Comparison of ENCODE assay signal across 15 cellular contexts in the genomic region with DNA sequence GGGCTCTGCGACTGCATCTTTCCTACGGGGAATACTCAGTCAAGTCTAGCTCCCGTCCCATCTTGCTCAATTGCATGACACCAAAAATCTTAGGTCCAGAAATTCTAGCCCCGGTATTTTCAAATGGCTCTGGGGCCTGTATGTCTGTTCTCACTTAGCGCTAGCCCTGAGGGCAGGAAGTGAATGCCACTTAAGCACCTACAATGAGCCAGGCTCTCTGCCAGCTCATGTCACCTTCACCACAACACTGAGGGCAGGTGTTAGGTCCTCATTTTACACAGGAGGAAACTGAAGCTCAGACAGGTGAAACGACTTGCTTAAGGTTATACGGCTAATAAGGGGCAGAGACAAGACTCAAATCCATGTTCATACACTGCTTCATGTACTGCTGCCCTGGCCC.
DNase-seq lines count a peak whose midpoint lies in the region; ATAC-seq and TF ChIP-seq lines count a peak whose summit lies in the region.
"Had no signal": no experiment of that assay in that cellular context is flagged by ENCODE, and none has a peak within 500 bp of the region (broad histone marks: within the 10 kb centered on the region; RNA-seq: fewer than 3 reads in every experiment).

No MANE protein-coding gene starts in this region.

- H2BK5ac ChIP-seq in mesenchymal stem cell (ENCODE audit: low read depth, low read length, poor library complexity, severe bottlenecking): no peak overlapping the region

- no peak overlapping the region for H2BK12ac ChIP-seq in mesenchymal stem cell (ENCODE audit: low read length in 2 of 2)

- H4K8ac ChIP-seq in mesenchymal stem cell (ENCODE audit: low read length): no peak overlapping the region

- no peak overlapping the region for H3K14ac ChIP-seq in mesenchymal stem cell (ENCODE audit: low read length in 2 of 2)

- no peak for TF ChIP-seq CTCF in lower lobe of right lung (IDR thresholded peaks at IDR 0.05)

- H3K27ac ChIP-seq in lower lobe of right lung: no peak overlapping the region
- no peak overlapping the region for H3K27ac ChIP-seq in mesenchymal stem cell (ENCODE audit: low read length, poor library complexity, severe bottlenecking)
- H3K27ac ChIP-seq: 22Rv1 had no signal

- no peak overlapping the region for H3K18ac ChIP-seq in mesenchymal stem cell (ENCODE audit: low read depth in 1 of 2, low read length in 2 of 2)

- H2AK5ac ChIP-seq in mesenchymal stem cell (ENCODE audit: low read length, severe bottlenecking): no peak overlapping the region

- H3K4me3 ChIP-seq in lower lobe of right lung: no peak overlapping the region
- H3K4me3 ChIP-seq in mesenchymal stem cell (ENCODE audit: insufficient read depth in 1 of 2, low read depth in 1 of 2, low read length in 2 of 2): no peak overlapping the region

- no peak overlapping the region for H3K4ac ChIP-seq in mesenchymal stem cell (ENCODE audit: low read depth in 1 of 2, low read length in 2 of 2)

- no peak overlapping the region for H3K23ac ChIP-seq in mesenchymal stem cell (ENCODE audit: low read length in 2 of 2)

- H2BK15ac ChIP-seq in mesenchymal stem cell (ENCODE audit: low read depth, poor library complexity, severe bottlenecking): no peak overlapping the region

- H2AFZ ChIP-seq in mesenchymal stem cell (ENCODE audit: low read depth, low read length): no peak overlapping the region

- no peaks in the 10 kb centered on the region for H3K27me3 ChIP-seq in lower lobe of right lung (ENCODE audit: low read depth)
- H3K27me3 ChIP-seq in mesenchymal stem cell (ENCODE audit: control insufficient read depth in 1 of 2, insufficient read depth in 1 of 2, low read length in 2 of 2): peaks cover 0 to 23% of the 10 kb centered on the region in 2 experiments

- peak; percentile 1 for DNase-seq in NCI-H1092 treated with DMSO at 0.1 percent for 48 hours (lab: John Stamatoyannopoulos, UW)
- no peak for DNase-seq in NCI-H1092 (lab: John Stamatoyannopoulos, UW)
- DNase-seq in NCI-H1436 treated with DMSO at 0.1 percent for 48 hours (lab: John Stamatoyannopoulos, UW): peak; percentile 1
- DNase-seq in NCI-H748 (lab: John Stamatoyannopoulos, UW; ENCODE audit: unreplicated experiment): peak; percentile 88
- DNase-seq in lower lobe of right lung: peak; percentile 41
- no peak for DNase-seq in mesenchymal stem cell
- DNase-seq in middle frontal gyrus (ENCODE audit: extremely low spot score, low spot score): no peak
- DNase-seq: activated CD4-positive, alpha-beta memory T cell treated with anti-CD3 and anti-CD28 coated beads for 36 hours; activated T-cell treated with anti-CD3 and anti-CD28 coated beads, Interleukin-2, amount 50 U/mL, for 48 hours; erythroblast; Karpas-422; NCI-H187 treated with DMSO at 0.1 percent for 48 hours; retina had no signal

- H3K9ac ChIP-seq in mesenchymal stem cell (ENCODE audit: low read length): no peak overlapping the region

- no peak overlapping the region for H4K91ac ChIP-seq in mesenchymal stem cell (ENCODE audit: low read length)

- no peak overlapping the region for H3K4me2 ChIP-seq in mesenchymal stem cell (ENCODE audit: low read length, poor library complexity, severe bottlenecking)

- H3K79me1 ChIP-seq in mesenchymal stem cell (replicated peaks; ENCODE audit: low read length, poor library complexity, severe bottlenecking): no peaks in the 10 kb centered on the region

- H3K36me3 ChIP-seq in lower lobe of right lung (no peaks in the 10 kb centered on the region), mesenchymal stem cell (ENCODE audit: control insufficient read depth in 1 of 2, insufficient read depth in 2 of 2, low read depth in 1 of 2, low read length in 2 of 2) (no peaks in the 10 kb centered on the region)

- ATAC-seq in lower lobe of right lung: peak; percentile 60 to 66
- no peak for ATAC-seq in GM18858 (IDR thresholded peaks at IDR 0.05; ENCODE audit: unreplicated experiment)

- WGBS in mesenchymal stem cell: 87% methylated on average over 7 of the region's 7 CpGs

- intact Hi-C loops in lower lobe of right lung (cut with DNase I): no loop called here

- H3K4me1 ChIP-seq in lower lobe of right lung: no peaks in the 10 kb centered on the region
- H3K4me1 ChIP-seq in mesenchymal stem cell (ENCODE audit: control insufficient read depth, insufficient read depth, low read depth, low read length): no peaks in the 10 kb centered on the region

- no peak overlapping the region for H2BK120ac ChIP-seq in mesenchymal stem cell (ENCODE audit: low read depth, low read length)

- H3K9me3 ChIP-seq in lower lobe of right lung: no peaks in the 10 kb centered on the region
- H3K9me3 ChIP-seq in mesenchymal stem cell (ENCODE audit: control insufficient read depth, low read length): no peaks in the 10 kb centered on the region

Comparison
In these comparisons a context has a peak if more than half of its experiments do, and no peak if none do; other contexts are left out.
1. DNase-seq: peak in NCI-H1092 treated with DMSO at 0.1 percent for 48 hours (single experiment), NCI-H1436 treated with DMSO at 0.1 percent for 48 hours (single experiment), NCI-H748 (single experiment) and lower lobe of right lung (single experiment); none in NCI-H1092 (single experiment), mesenchymal stem cell (single experiment) and middle frontal gyrus (single experiment).